ENCODE assay signal across 14 cellular contexts in genomic region chr4:152988721-152989553, GRCh38.
"Had no signal": no experiment of that assay in that cellular context is flagged by ENCODE, and none has a peak within 500 bp of the region (broad histone marks: within the 10 kb centered on the region; RNA-seq: fewer than 3 reads in every experiment).

No MANE protein-coding gene starts in this region.

- H3K4me3 ChIP-seq: heart right ventricle, left lung, mucosa of descending colon, upper lobe of left lung had no signal

- H3K27ac ChIP-seq: heart right ventricle, left lung, upper lobe of left lung had no signal

- H3K36me3 ChIP-seq: heart right ventricle, left lung, upper lobe of left lung had no signal

- H3K4me1 ChIP-seq: heart right ventricle had no signal

- H3K9me3 ChIP-seq: heart right ventricle, left lung, mucosa of descending colon, upper lobe of left lung had no signal

- DNase-seq: activated T-cell treated with anti-CD3 and anti-CD28 coated beads, Interleukin-2, amount 50 U/mL, for 1 hour; anterior cingulate cortex; foreskin melanocyte; heart right ventricle; islet precursor cell; left lung; nephron progenitor cell; stimulated activated CD4-positive, alpha-beta T cell treated with anti-CD3 and anti-CD28 coated beads, Interleukin-12 subunit alpha, Interleukin-12 subunit beta, amount 100 ng/mL, for 4 hours; stimulated activated naive CD4-positive, alpha-beta T cell treated with Interleukin-2 at 50 U/mL for 16 hours; upper lobe of left lung had no signal

- FAIRE-seq: endothelial cell of umbilical vein had no signal

- H3K27me3 ChIP-seq: left lung, upper lobe of left lung had no signal

- ATAC-seq: activated naive CD4-positive, alpha-beta T cell treated with anti-CD3 and anti-CD28 coated beads, Interleukin-2, amount 50 U/mL, for 72 hours; heart right ventricle; sciatic nerve had no signal
